In the genomic region with DNA sequence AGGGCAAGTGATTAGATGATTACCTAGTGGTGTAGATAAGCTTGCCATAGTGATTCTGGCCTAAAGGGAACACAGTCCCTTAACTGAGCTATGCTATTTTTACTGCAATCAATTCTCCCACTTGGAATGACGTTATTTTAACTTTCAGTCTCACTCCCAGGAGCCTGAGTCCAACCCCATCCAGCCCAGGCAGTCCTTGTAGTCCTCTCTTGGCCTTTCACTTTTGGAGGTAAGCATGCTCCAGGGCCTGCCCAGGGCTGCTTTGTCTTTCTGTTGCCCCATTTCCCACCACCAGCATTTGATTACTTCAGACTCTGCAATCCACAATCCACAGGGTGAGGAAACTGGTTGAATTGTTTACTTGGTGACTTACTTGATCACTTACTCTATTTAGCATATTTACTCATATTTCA, we compare ENCODE assay signal across 13 cellular contexts.
DNase-seq lines count a peak whose midpoint lies in the region; TF ChIP-seq lines count a peak whose summit lies in the region.
"Had no signal": no experiment of that assay in that cellular context is flagged by ENCODE, and none has a peak within 500 bp of the region (broad histone marks: within the 10 kb centered on the region; RNA-seq: fewer than 3 reads in every experiment).

No MANE protein-coding gene starts in this region.

- H3K9me3 ChIP-seq in thyroid gland: no peaks in the 10 kb centered on the region
- no peaks in the 10 kb centered on the region for H3K9me3 ChIP-seq in ascending aorta

- H3K4me3 ChIP-seq in fibroblast of mammary gland (ENCODE audit: control insufficient read depth, low read depth, low read length) (no peak overlapping the region), thyroid gland (replicated peaks in 1 of 3) (no peak overlapping the region), ascending aorta (no peak overlapping the region)

- TF ChIP-seq CTCF in fibroblast of mammary gland (conservative IDR thresholded peaks at IDR 0.05; ENCODE audit: control insufficient read depth, insufficient read depth, low read depth, low read length) (no peak), thyroid gland (IDR thresholded peaks at IDR 0.05) (no peak), ascending aorta (IDR thresholded peaks at IDR 0.05) (no peak)

- no peaks in the 10 kb centered on the region for H3K36me3 ChIP-seq in thyroid gland
- H3K36me3 ChIP-seq in ascending aorta: no peaks in the 10 kb centered on the region

- no peak for TF ChIP-seq POLR2A in thyroid gland (IDR thresholded peaks at IDR 0.05)

- 52 to 67% methylated on average over 1 of the region's 1 CpG for WGBS in thyroid gland, 2 donors

- intact Hi-C loops in thyroid gland (cut with DNase I): no loop called here
- intact Hi-C loops in ascending aorta (cut with DNase I): no loop called here

- peaks cover 17 to 19% of the 10 kb centered on the region in 2 donors for H3K4me1 ChIP-seq in thyroid gland
- peaks cover 0 to 7% of the 10 kb centered on the region in 2 donors for H3K4me1 ChIP-seq in ascending aorta

- H3K27ac ChIP-seq in thyroid gland: no peak overlapping the region
- no peak overlapping the region for H3K27ac ChIP-seq in ascending aorta
- H3K27ac ChIP-seq: KMS-11 had no signal

- DNase-seq in ELR (ENCODE audit: low read depth): peak; percentile 42
- peak; percentile 60 for DNase-seq in OCI-M1 (lab: John Stamatoyannopoulos, UW)
- DNase-seq in fibroblast of mammary gland (ENCODE audit: low read depth): peak; percentile 58
- DNase-seq in myocyte (ENCODE audit: low read depth): peak; percentile 44
- DNase-seq in COLO668 (lab: John Stamatoyannopoulos, UW; ENCODE audit: unreplicated experiment): no peak
- no peak for DNase-seq in thyroid gland
- no peak for DNase-seq in ascending aorta (ENCODE audit: low spot score in 2 of 2)
- DNase-seq in DMS153 (lab: John Stamatoyannopoulos, UW): no peak
- DNase-seq: activated T-cell treated with anti-CD3 and anti-CD28 coated beads, Interleukin-2, amount 50 U/mL, for 24 hours; CD4-positive, alpha-beta T cell; kidney glomerular epithelial cell; stimulated activated naive CD4-positive, alpha-beta T cell treated with Interleukin-2 at 50 U/mL for 16 hours had no signal

- no peaks in the 10 kb centered on the region for H3K27me3 ChIP-seq in thyroid gland
- H3K27me3 ChIP-seq in ascending aorta: no peaks in the 10 kb centered on the region

Comparison
In these comparisons a context has a peak if more than half of its experiments do, and no peak if none do; other contexts are left out.
1. DNase-seq: peak in ELR (single experiment), OCI-M1 (single experiment), fibroblast of mammary gland (single experiment) and myocyte (single experiment); none in COLO668 (single experiment), thyroid gland (0 of 2), ascending aorta (0 of 2) and DMS153 (single experiment).